In genomic region chr3:129890125-129890524, GRCh38 we compare ENCODE assay signal across 12 cellular contexts. TPM values are rescaled to one million over a fixed set of nuclear protein-coding genes. Genes with fewer than 3 reads are reported as not detected.
DNase-seq lines count a peak whose midpoint lies in the region; ATAC-seq, FAIRE-seq and TF ChIP-seq lines count a peak whose summit lies in the region.
"Had no signal": no experiment of that assay in that cellular context is flagged by ENCODE, and none has a peak within 500 bp of the region (broad histone marks: within the 10 kb centered on the region; RNA-seq: fewer than 3 reads in every experiment).

No MANE protein-coding gene starts in this region.

- ATAC-seq in Panc1 (no peak), lower lobe of right lung (no peak)

- DNase-seq in GM19239 (ENCODE audit: insufficient read length, low spot score) (peak; percentile 27), Panc1 (ENCODE audit: low read depth, low spot score) (no peak), lower lobe of right lung (no peak), kidney (no peak), cerebellar nuclear complex (lab: John Stamatoyannopoulos, UW) (no peak), Peyer's patch (no peak), HuH-7.5 (ENCODE audit: low spot score) (no peak)
- DNase-seq: stimulated activated CD4-positive, alpha-beta T cell treated with anti-CD3 and anti-CD28 coated beads, Interleukin-4, amount 100 ng/mL, for 1 hour had no signal

- H3K9ac ChIP-seq in BLaER1 treated with 17β-estradiol and CSF1 and Interleukin-3, amounts not matched to agents 10 nM and 100 nM = peak overlapping the region; percentile 41 to 98 (median 95); a peak in 19 of 22 replicates
- no peak overlapping the region for H3K9ac ChIP-seq in kidney (ENCODE audit: low read length in 2 of 2)

- H3K4me3 ChIP-seq in BLaER1 treated with 17β-estradiol and CSF1 and Interleukin-3, amounts not matched to agents 10 nM and 100 nM = peak overlapping the region in 9 of 10 experiments; percentile 13 to 92 (median 47); a peak in 11 of 20 replicates
- H3K4me3 ChIP-seq in Panc1 (ENCODE audit: low read depth in 2 of 2, low read length in 2 of 2) = no peak overlapping the region
- no peak overlapping the region for H3K4me3 ChIP-seq in lower lobe of right lung
- H3K4me3 ChIP-seq in kidney (ENCODE audit: low read length in 2 of 2) = no peak overlapping the region
- no peak overlapping the region for H3K4me3 ChIP-seq in Peyer's patch

- TF ChIP-seq POLR2A in Peyer's patch (IDR thresholded peaks at IDR 0.05) = no peak

- POLR2A ChIA-PET in Panc1 (lab: Charles Lee) = interaction anchor here (0.6 to 0.7 kb wide), 2 partner anchors 18 to 574 kb away, joined by 3 to 7 read pairs; no protein-coding TSS in a partner anchor

- peak; percentile 92 for FAIRE-seq in GM19239 (lab: Jason Lieb, UNC)
- FAIRE-seq in kidney (lab: Jason Lieb, UNC) = no peak
- FAIRE-seq: G401.6, H1, islet of Langerhans had no signal

- no peaks in the 10 kb centered on the region for H3K27me3 ChIP-seq in BLaER1 treated with 17β-estradiol and CSF1 and Interleukin-3, amounts not matched to agents 10 nM and 100 nM
- H3K27me3 ChIP-seq in Panc1 (ENCODE audit: control insufficient read depth, insufficient read depth, low read length) = no peaks in the 10 kb centered on the region
- no peaks in the 10 kb centered on the region for H3K27me3 ChIP-seq in lower lobe of right lung (ENCODE audit: low read depth)
- no peaks in the 10 kb centered on the region for H3K27me3 ChIP-seq in Peyer's patch

- peaks cover 0 to 33% (median 11%) of the 10 kb centered on the region in 11 experiments; a peak in 16 of 22 replicates for H3K36me3 ChIP-seq in BLaER1 treated with 17β-estradiol and CSF1 and Interleukin-3, amounts not matched to agents 10 nM and 100 nM
- H3K36me3 ChIP-seq in Panc1 (ENCODE audit: control insufficient read depth, insufficient read depth, low read length) = no peaks in the 10 kb centered on the region
- peaks cover 7% of the 10 kb centered on the region for H3K36me3 ChIP-seq in lower lobe of right lung
- H3K36me3 ChIP-seq in kidney (ENCODE audit: control insufficient read depth in 1 of 2, insufficient read depth in 2 of 2, low read length in 2 of 2) = no peaks in the 10 kb centered on the region
- H3K36me3 ChIP-seq in Peyer's patch = no peaks in the 10 kb centered on the region

- H3K27ac ChIP-seq in BLaER1 treated with 17β-estradiol and CSF1 and Interleukin-3, amounts not matched to agents 10 nM and 100 nM = peak overlapping the region; percentile 54 to 97 (median 96); a peak in 21 of 22 replicates
- peak overlapping the region; percentile 95 for H3K27ac ChIP-seq in Panc1 (ENCODE audit: low read length)
- peak overlapping the region; percentile 49 for H3K27ac ChIP-seq in lower lobe of right lung
- H3K27ac ChIP-seq in kidney (ENCODE audit: low read depth in 2 of 2, low read length in 2 of 2) = no peak overlapping the region
- H3K27ac ChIP-seq in Peyer's patch = peak overlapping the region in 1 of 4 donors; percentile 10

- in situ Hi-C loops in Panc1 (cut with HindIII; ENCODE audit: low pct_unique_long_range_greater_than_20kb, low sequenced_read_pairs) = no loop called here

- H3K4me1 ChIP-seq in BLaER1 treated with 17β-estradiol and CSF1 and Interleukin-3, amounts not matched to agents 10 nM and 100 nM = peaks cover 57 to 68% (median 63%) of the 10 kb centered on the region in 10 experiments
- peaks cover 48% of the 10 kb centered on the region for H3K4me1 ChIP-seq in Panc1 (ENCODE audit: control insufficient read depth, insufficient read depth, low read length)
- H3K4me1 ChIP-seq in lower lobe of right lung = peaks cover 50% of the 10 kb centered on the region
- peaks cover 8 to 11% of the 10 kb centered on the region in 2 donors for H3K4me1 ChIP-seq in kidney (ENCODE audit: control insufficient read depth in 1 of 2, insufficient read depth in 1 of 2, low read depth in 1 of 2, low read length in 2 of 2)
- H3K4me1 ChIP-seq in Peyer's patch = peaks cover 0 to 48% (median 3%) of the 10 kb centered on the region in 4 donors

- H3K4me2 ChIP-seq in BLaER1 treated with 17β-estradiol and CSF1 and Interleukin-3, amounts not matched to agents 10 nM and 100 nM = peak overlapping the region; percentile 88 to 99 (median 93)

- H4K20me1 ChIP-seq in BLaER1 treated with 17β-estradiol and CSF1 and Interleukin-3, amounts not matched to agents 10 nM and 100 nM = peaks cover 0 to 46% (median 0%) of the 10 kb centered on the region in 11 experiments; a peak in 2 of 22 replicates

- no TSS peak for BruUV-seq in Panc1 (replicated peaks; lab: Mats Ljungman, UMichigan)

- H3K9me3 ChIP-seq in BLaER1 treated with 17β-estradiol and CSF1 and Interleukin-3, amounts not matched to agents 10 nM and 100 nM (replicated peaks in 1 of 11) = peaks cover 0 to 3% (median 0%) of the 10 kb centered on the region in 11 experiments; a peak in 2 of 22 replicates
- no peaks in the 10 kb centered on the region for H3K9me3 ChIP-seq in Panc1 (ENCODE audit: control insufficient read depth, insufficient read depth, low read depth, low read length)
- no peaks in the 10 kb centered on the region for H3K9me3 ChIP-seq in lower lobe of right lung
- H3K9me3 ChIP-seq in kidney (ENCODE audit: control insufficient read depth in 1 of 2, low read length in 2 of 2) = no peaks in the 10 kb centered on the region
- no peaks in the 10 kb centered on the region for H3K9me3 ChIP-seq in Peyer's patch

- CTCF ChIA-PET in Panc1 (lab: Charles Lee) = interaction anchor here (0.7 kb wide), 1 partner anchor 51 kb away, joined by 3 read pairs; no protein-coding TSS in a partner anchor

- intact Hi-C loops in Panc1 (cut with micrococcal nuclease; ENCODE audit: unreplicated experiment) (no loop called here), lower lobe of right lung (cut with DNase I) (no loop called here), kidney (cut with DNase I) (no loop called here)

- TF ChIP-seq CTCF in Panc1 (IDR thresholded peaks at IDR 0.05) = no peak
- no peak for TF ChIP-seq CTCF in lower lobe of right lung (IDR thresholded peaks at IDR 0.05)
- TF ChIP-seq CTCF in kidney (IDR thresholded peaks at IDR 0.05; ENCODE audit: borderline replicate concordance, extremely low read depth, insufficient read depth) = no peak
- TF ChIP-seq CTCF in Peyer's patch (IDR thresholded peaks at IDR 0.05) = no peak

RNA-seq across cellular contexts. Expression of gene TMCC1, which starts 3.4 kb away (rescaled TPM):
- total RNA-seq in Panc1 (2021; ENCODE audit: unreplicated experiment) = 33.2 TPM
- 15.3 TPM for polyA plus RNA-seq in Panc1 (2012; ENCODE audit: insufficient read length)
- total RNA-seq in lower lobe of right lung = 33.4 TPM
- 42.4 TPM for total RNA-seq in kidney
- polyA plus RNA-seq in kidney (ENCODE audit: insufficient read depth, low read depth, low replicate concordance) = 8.4 TPM
- total RNA-seq in Peyer's patch = 10 to 100 TPM; 12.9 to 33.1 (median 23.7) TPM

Comparison
In these comparisons a context has a peak if more than half of its experiments do, and no peak if none do; other contexts are left out.
1. H3K27ac ChIP-seq: peak in BLaER1 treated with 17β-estradiol and CSF1 and Interleukin-3, amounts not matched to agents 10 nM and 100 nM (11 of 11), Panc1 (single experiment) and lower lobe of right lung (single experiment); none in kidney (0 of 2).
2. H3K4me3 ChIP-seq: peak in BLaER1 treated with 17β-estradiol and CSF1 and Interleukin-3, amounts not matched to agents 10 nM and 100 nM (9 of 10); none in Panc1 (0 of 2), lower lobe of right lung (single experiment), kidney (0 of 2) and Peyer's patch (0 of 4).
3. H3K9ac ChIP-seq: peak in BLaER1 treated with 17β-estradiol and CSF1 and Interleukin-3, amounts not matched to agents 10 nM and 100 nM (11 of 11); none in kidney (0 of 2).